In the genomic region with DNA sequence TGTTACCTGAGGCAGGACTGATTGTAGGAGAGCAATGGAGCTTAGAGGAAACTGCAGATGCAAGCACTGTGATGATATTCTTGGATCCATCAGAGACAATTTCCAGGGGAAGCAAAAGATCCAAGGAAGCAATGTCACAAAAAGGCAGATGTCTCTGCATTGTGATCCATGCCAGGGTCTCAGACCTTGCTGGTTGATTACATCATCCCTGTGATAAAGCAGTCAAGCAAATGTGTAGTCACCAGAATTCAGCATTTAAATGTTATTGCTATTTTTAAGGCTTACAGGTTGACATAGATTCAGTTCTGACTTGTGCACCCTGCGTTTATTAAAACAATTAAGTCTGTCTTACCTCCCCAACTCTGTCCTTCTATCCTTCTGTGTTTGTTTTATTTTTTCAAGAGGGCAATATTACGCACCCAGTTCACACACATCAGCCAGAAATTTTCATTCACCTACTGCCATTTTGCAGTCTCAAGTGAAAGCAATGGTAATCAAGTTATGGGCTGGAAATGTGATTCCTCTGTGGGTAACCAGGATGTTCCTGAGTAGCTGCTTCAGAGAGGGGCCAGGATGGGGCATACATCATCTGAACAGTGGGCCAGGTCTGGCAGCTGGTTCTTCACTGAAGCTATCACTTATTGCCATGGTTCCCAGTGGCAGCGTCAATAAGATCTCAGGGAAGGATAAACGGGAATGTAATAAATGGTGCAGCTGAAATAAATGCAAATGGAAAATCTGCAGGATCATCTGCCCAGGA, we compare ENCODE assay signal across 19 cellular contexts. TPM values are rescaled to one million over a fixed set of nuclear protein-coding genes. Genes with fewer than 3 reads are reported as not detected.
DNase-seq lines count a peak whose midpoint lies in the region; ATAC-seq and TF ChIP-seq lines count a peak whose summit lies in the region.
"Had no signal": no experiment of that assay in that cellular context is flagged by ENCODE, and none has a peak within 500 bp of the region (broad histone marks: within the 10 kb centered on the region; RNA-seq: fewer than 3 reads in every experiment).

No MANE protein-coding gene starts in this region.

- H3K27me3 ChIP-seq in BE2C: no peaks in the 10 kb centered on the region
- H3K27me3 ChIP-seq in heart right ventricle: peaks cover 0 to 15% (median 0%) of the 10 kb centered on the region in 7 donors
- H3K27me3 ChIP-seq: ovary, Peyer's patch, upper lobe of left lung had no signal

- WGBS in heart right ventricle, 2 donors: 83 to 90% methylated on average over 4 of the region's 4 CpGs

- no peak overlapping the region for H3K4me3 Mint-ChIP-seq in T-helper 17 cell
- H3K4me3 Mint-ChIP-seq: stimulated activated naive CD8-positive, alpha-beta T cell treated with anti-CD3 and anti-CD28 coated beads, Interleukin-15, amount 100 ng/mL, for 72 hours had no signal

- intact Hi-C loops in heart right ventricle (cut with DNase I): loop anchor here in 1 of 10 donors (5.0 kb wide), 1 partner anchor 1390 kb away; no protein-coding TSS in a partner anchor

- no peaks in the 10 kb centered on the region for H3K4me1 Mint-ChIP-seq in T-helper 17 cell
- H3K4me1 Mint-ChIP-seq: stimulated activated naive CD8-positive, alpha-beta T cell treated with anti-CD3 and anti-CD28 coated beads, Interleukin-15, amount 100 ng/mL, for 72 hours had no signal

- ATAC-seq in T-helper 17 cell (no peak), heart right ventricle (no peak)
- ATAC-seq: A549; lower lobe of right lung; stimulated activated naive CD8-positive, alpha-beta T cell treated with anti-CD3 and anti-CD28 coated beads, Interleukin-15, amount 100 ng/mL, for 72 hours had no signal

- H3K27ac ChIP-seq in heart right ventricle: no peak overlapping the region
- H3K27ac ChIP-seq: A549, lower lobe of right lung, ovary, Peyer's patch, upper lobe of left lung had no signal

- H3K27ac Mint-ChIP-seq in T-helper 17 cell: no peak overlapping the region
- H3K27ac Mint-ChIP-seq: stimulated activated naive CD8-positive, alpha-beta T cell treated with anti-CD3 and anti-CD28 coated beads, Interleukin-15, amount 100 ng/mL, for 72 hours had no signal

- DNase-seq in BE2C (peak; percentile 67), NCI-H1417 treated with DMSO at 0.1 percent for 48 hours (lab: John Stamatoyannopoulos, UW) (peak; percentile 68), NCI-H2227 (lab: John Stamatoyannopoulos, UW; ENCODE audit: unreplicated experiment) (peak; percentile 58), SHP77 treated with DMSO at 0.1 percent for 48 hours (lab: John Stamatoyannopoulos, UW) (peak; percentile 81), T-helper 17 cell (no peak), heart right ventricle (no peak), superior temporal gyrus (ENCODE audit: extremely low spot score) (no peak), islet precursor cell (no peak)
- DNase-seq: activated CD4-positive, alpha-beta T cell treated with anti-CD3 and anti-CD28 coated beads for 4 hours; C1 segment of cervical spinal cord; dermis blood vessel endothelial cell; lower lobe of right lung; ovary; Peyer's patch; stimulated activated CD4-positive, alpha-beta T cell treated with anti-CD3 and anti-CD28 coated beads, Interleukin-1b, Interleukin-23, amount 100 ng/mL, for 48 hours; stimulated activated naive CD8-positive, alpha-beta T cell treated with anti-CD3 and anti-CD28 coated beads, Interleukin-15, amount 100 ng/mL, for 72 hours; upper lobe of left lung had no signal

- H3K4me1 ChIP-seq in BE2C: peaks cover 6% of the 10 kb centered on the region
- no peaks in the 10 kb centered on the region for H3K4me1 ChIP-seq in heart right ventricle
- H3K4me1 ChIP-seq: A549, lower lobe of right lung, Peyer's patch, upper lobe of left lung had no signal

- H3K36me3 ChIP-seq in BE2C: no peaks in the 10 kb centered on the region
- no peaks in the 10 kb centered on the region for H3K36me3 ChIP-seq in heart right ventricle
- H3K36me3 ChIP-seq: lower lobe of right lung, ovary, Peyer's patch, upper lobe of left lung had no signal

- no peak overlapping the region; the same call in 1 of the 2 replicates for H3K4me3 ChIP-seq in BE2C (ENCODE audit: low read depth, low read length)
- H3K4me3 ChIP-seq in heart right ventricle: no peak overlapping the region
- H3K4me3 ChIP-seq: A549, lower lobe of right lung, ovary, Peyer's patch, upper lobe of left lung had no signal

- peaks cover 18% of the 10 kb centered on the region for H3K27me3 Mint-ChIP-seq in T-helper 17 cell

- TF ChIP-seq CTCF in BE2C (IDR thresholded peaks at IDR 0.05; ENCODE audit: low read depth, low read length): no peak
- no peak for TF ChIP-seq CTCF in heart right ventricle (IDR thresholded peaks at IDR 0.05)

- no peaks in the 10 kb centered on the region for H3K36me3 Mint-ChIP-seq in T-helper 17 cell (ENCODE audit: low read depth)

- no peaks in the 10 kb centered on the region for H3K9me3 ChIP-seq in BE2C
- no peaks in the 10 kb centered on the region for H3K9me3 ChIP-seq in T-helper 17 cell (ENCODE audit: control insufficient read depth, low read length, poor library complexity, severe bottlenecking)
- H3K9me3 ChIP-seq in heart right ventricle: no peaks in the 10 kb centered on the region
- H3K9me3 ChIP-seq: A549, lower lobe of right lung, ovary, Peyer's patch, upper lobe of left lung had no signal

RNA-seq across cellular contexts. Expression of gene CCDC85A, which starts 56.6 kb away (rescaled TPM):
- polyA plus RNA-seq in BE2C (2012; ENCODE audit: insufficient read depth, insufficient read length, low read depth): not detected
- total RNA-seq in T-helper 17 cell (not detected), heart right ventricle (1 to 10 TPM; 2.8 to 8.5 (median 3.6) TPM)
- polyA plus RNA-seq in heart right ventricle: 1 to 10 TPM; 1.5 to 2.8 TPM
- total RNA-seq: bronchial epithelial cell had no signal

Comparison
In these comparisons a context has a peak if more than half of its experiments do, and no peak if none do; other contexts are left out.
1. DNase-seq: peak in BE2C (single experiment), NCI-H1417 treated with DMSO at 0.1 percent for 48 hours (single experiment), NCI-H2227 (single experiment) and SHP77 treated with DMSO at 0.1 percent for 48 hours (single experiment); none in T-helper 17 cell (0 of 3), heart right ventricle (0 of 2), superior temporal gyrus (single experiment) and islet precursor cell (single experiment).